11 cellular contexts compared by ENCODE assay signal in the genomic region with DNA sequence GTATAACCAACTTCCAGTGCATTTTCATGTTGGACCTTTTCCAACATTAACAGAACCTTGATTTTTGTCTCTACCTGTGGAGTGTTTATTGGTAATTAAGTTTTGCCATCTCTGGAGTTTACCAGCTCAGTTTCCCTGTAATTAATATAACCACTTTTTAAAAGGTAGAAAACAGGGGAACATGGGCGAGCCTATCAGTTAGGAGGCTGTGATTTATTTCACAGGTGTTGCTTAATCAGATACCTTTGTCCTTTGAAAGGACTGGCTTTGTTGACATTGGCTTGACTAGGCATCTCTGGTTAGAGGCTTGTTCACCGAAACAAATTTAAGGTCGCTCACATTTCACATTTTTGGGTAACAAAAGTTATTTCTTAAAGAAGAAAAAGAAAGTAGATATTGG. TPM values are rescaled to one million over a fixed set of nuclear protein-coding genes. Genes with fewer than 3 reads are reported as not detected.
A peak's percentile ranks its signal among the peaks of the same experiment; 100 is the strongest.
DNase-seq lines count a peak whose midpoint lies in the region; ATAC-seq and FAIRE-seq lines count a peak whose summit lies in the region.
"Had no signal": no experiment of that assay in that cellular context is flagged by ENCODE, and none has a peak within 500 bp of the region (broad histone marks: within the 10 kb centered on the region; RNA-seq: fewer than 3 reads in every experiment).

No MANE protein-coding gene starts in this region.

- ATAC-seq in GM18868 (IDR thresholded peaks at IDR 0.05; ENCODE audit: unreplicated experiment) (no peak), HG02938 (IDR thresholded peaks at IDR 0.05; ENCODE audit: unreplicated experiment) (no peak)

- H3K36me3 ChIP-seq in HUES64 (ENCODE audit: insufficient read depth, low read length) (no peaks in the 10 kb centered on the region), small intestine (ENCODE audit: control insufficient read depth in 2 of 2, insufficient read depth in 2 of 2, low read length in 2 of 2) (no peaks in the 10 kb centered on the region)

- peak overlapping the region; percentile 24; the same call in 1 of the 2 replicates for H3K9ac ChIP-seq in HUES64 (ENCODE audit: low read depth, low read length)

- FAIRE-seq in small intestine (lab: Jason Lieb, UNC): no peak

- H3K4me1 ChIP-seq in HUES64 (ENCODE audit: insufficient read depth, low read length) (peaks cover 18% of the 10 kb centered on the region), small intestine (ENCODE audit: control insufficient read depth in 2 of 2, insufficient read depth in 1 of 2, low read depth in 1 of 2, low read length in 1 of 2) (no peaks in the 10 kb centered on the region)

- H3K27ac ChIP-seq in HUES64 (ENCODE audit: low read depth, low read length) (no peak overlapping the region), small intestine (ENCODE audit: low read depth in 1 of 2, low read length in 1 of 2) (peak overlapping the region in 1 of 2 donors; percentile 80)

- H3K9me3 ChIP-seq in HUES64 (ENCODE audit: insufficient read depth, low read depth, low read length): no peaks in the 10 kb centered on the region
- no peaks in the 10 kb centered on the region for H3K9me3 ChIP-seq in small intestine (ENCODE audit: control insufficient read depth, low read depth)

- DNase-seq in NCI-H69 (lab: John Stamatoyannopoulos, UW): peak; percentile 97
- peak; percentile 4 for DNase-seq in left kidney (ENCODE audit: low read depth, low spot score)
- DNase-seq in small intestine: peak; percentile 80
- DNase-seq in AML-193 (lab: John Stamatoyannopoulos, UW): no peak
- DNase-seq: activated CD4-positive, CD25-positive, alpha-beta regulatory T cell treated with anti-CD3 and anti-CD28 coated beads, Interleukin-2, amount 50 U/mL, for 72 hours; effector memory CD4-positive, alpha-beta T cell; MV-4-11; stimulated activated CD4-positive, alpha-beta T cell treated with anti-CD3 and anti-CD28 coated beads, Interleukin-15, amount 100 ng/mL, for 24 hours had no signal

- H3K4me3 ChIP-seq in HUES64 (ENCODE audit: low read length) (no peak overlapping the region), small intestine (ENCODE audit: low read depth in 1 of 2, low read length in 2 of 2) (no peak overlapping the region)

- 82% methylated on average over 3 of the region's 3 CpGs for WGBS in HUES64
- 11 to 68% (median 22%) methylated on average over 3 of the region's 3 CpGs for WGBS in small intestine, 3 donors

- H3K27me3 ChIP-seq in HUES64 (ENCODE audit: insufficient read depth, low read length): no peaks in the 10 kb centered on the region
- no peaks in the 10 kb centered on the region for H3K27me3 ChIP-seq in small intestine (ENCODE audit: control insufficient read depth in 2 of 2, insufficient read depth in 2 of 2, low read length in 2 of 2)

RNA-seq across cellular contexts. Expression of a gene that starts 0.6 kb away (rescaled TPM):
- 0.55 TPM for polyA plus RNA-seq in HUES64 (2013, experiment 1 of 2)
- 1.4 TPM for polyA plus RNA-seq in HUES64 (2013, experiment 2 of 2)
- polyA plus RNA-seq in small intestine: 1 to 10 TPM in 1 of 3 donors, under 1 TPM in 2; 0.22 to 1.1 (median 0.27) TPM

Comparison
In these comparisons a context has a peak if more than half of its experiments do, and no peak if none do; other contexts are left out.
1. DNase-seq: peak in NCI-H69 (single experiment), left kidney (single experiment) and small intestine (single experiment); none in AML-193 (0 of 2).